1 cellular context compared by ENCODE assay signal in genomic region chr22:19854778-19855503, GRCh38.
TF ChIP-seq lines count a peak whose summit lies in the region.

A gene with protein sequence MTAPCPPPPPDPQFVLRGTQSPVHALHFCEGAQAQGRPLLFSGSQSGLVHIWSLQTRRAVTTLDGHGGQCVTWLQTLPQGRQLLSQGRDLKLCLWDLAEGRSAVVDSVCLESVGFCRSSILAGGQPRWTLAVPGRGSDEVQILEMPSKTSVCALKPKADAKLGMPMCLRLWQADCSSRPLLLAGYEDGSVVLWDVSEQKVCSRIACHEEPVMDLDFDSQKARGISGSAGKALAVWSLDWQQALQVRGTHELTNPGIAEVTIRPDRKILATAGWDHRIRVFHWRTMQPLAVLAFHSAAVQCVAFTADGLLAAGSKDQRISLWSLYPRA (minus strand): TSS chr22:19854874. CDS start chr22:19821355, 33,519 bp downstream.
Gene RTL10 (minus strand): TSS chr22:19854874. CDS start chr22:19852261, 2,613 bp downstream.

TF ChIP-seq in HepG2, 621 proteins besides CTCF, POLR2A, EP300 and RAD21 (continued from another document and continues in another):
- TF ChIP-seq ZNF383 (CRISPR knock-in tag; IDR thresholded peaks at IDR 0.05; ENCODE audit: borderline replicate concordance) (peak; percentile 76; the same call in 1 of the 2 replicates), CBFB (CRISPR knock-in tag; IDR thresholded peaks at IDR 0.05) (peak; percentile 72; the same call in 1 of the 2 replicates), SOX6 (IDR thresholded peaks at IDR 0.05) (no peak), SOX6 (CRISPR knock-in tag; IDR thresholded peaks at IDR 0.05) (peak; percentile 72), SUZ12 (IDR thresholded peaks at IDR 0.05; ENCODE audit: low read depth, low read length) (no peak; the same call in 1 of the 2 replicates), HIVEP1 (CRISPR knock-in tag; IDR thresholded peaks at IDR 0.05) (peak; percentile 74; the same call in 1 of the 2 replicates), ZNF879 (CRISPR knock-in tag; IDR thresholded peaks at IDR 0.05) (peak; percentile 93), DBP (CRISPR knock-in tag; IDR thresholded peaks at IDR 0.05; ENCODE audit: not compliant biosample characterization) (peak; percentile 79), ZNF83 (CRISPR knock-in tag; IDR thresholded peaks at IDR 0.05; ENCODE audit: borderline replicate concordance) (peak; percentile 95), ZNF205 (CRISPR knock-in tag; IDR thresholded peaks at IDR 0.05) (peak; percentile 43; the same call in 1 of the 2 replicates), TAF1 (CRISPR knock-in tag; IDR thresholded peaks at IDR 0.05) (peak; percentile 97), ZNF296 (CRISPR knock-in tag; conservative IDR thresholded peaks at IDR 0.05) (peak; percentile 67; the same call in 1 of the 2 replicates), SRSF9 (IDR thresholded peaks at IDR 0.05; ENCODE audit: borderline replicate concordance, insufficient read depth, low read depth, low read length, poor library complexity, severe bottlenecking) (no peak), ZNF280B (CRISPR knock-in tag; IDR thresholded peaks at IDR 0.05; ENCODE audit: borderline replicate concordance) (peak; percentile 45; the same call in 1 of the 2 replicates), RFXANK (CRISPR knock-in tag; IDR thresholded peaks at IDR 0.05) (no peak), TBX2 (CRISPR knock-in tag; IDR thresholded peaks at IDR 0.05; ENCODE audit: borderline replicate concordance) (peak; percentile 46; the same call in 1 of the 2 replicates), MAFF (IDR thresholded peaks at IDR 0.05; ENCODE audit: low read depth, low read length) (no peak), ZNF253 (CRISPR knock-in tag; IDR thresholded peaks at IDR 0.05; ENCODE audit: borderline replicate concordance) (no peak; the same call in none of the 2 replicates), ATRX (CRISPR knock-in tag; IDR thresholded peaks at IDR 0.05; ENCODE audit: borderline replicate concordance) (no peak), NFIC (IDR thresholded peaks at IDR 0.05; ENCODE audit: low read length) (no peak), ZFP36L2 (CRISPR knock-in tag; IDR thresholded peaks at IDR 0.05) (no peak), ZNF501 (CRISPR knock-in tag; IDR thresholded peaks at IDR 0.05) (peak; percentile 90), ZNF432 (CRISPR knock-in tag; IDR thresholded peaks at IDR 0.05; ENCODE audit: borderline replicate concordance) (0 out of 2 replicates have a peak, but pooled peaks have one; percentile 42), GTF3A (CRISPR knock-in tag; conservative IDR thresholded peaks at IDR 0.05) (peak; percentile 79; the same call in 1 of the 2 replicates), ATF5 (CRISPR knock-in tag; IDR thresholded peaks at IDR 0.05; ENCODE audit: low read depth) (no peak; the same call in 1 of the 2 replicates), ZNF773 (CRISPR knock-in tag; IDR thresholded peaks at IDR 0.05; ENCODE audit: borderline replicate concordance) (peak; percentile 65; the same call in 1 of the 2 replicates), MEIS2 (CRISPR knock-in tag; IDR thresholded peaks at IDR 0.05) (peak; percentile 81; the same call in 1 of the 2 replicates), TP53 (CRISPR knock-in tag; conservative IDR thresholded peaks at IDR 0.05) (0 out of 2 replicates have a peak, but pooled peaks have one; percentile 28), ATAD3A (CRISPR knock-in tag; IDR thresholded peaks at IDR 0.05) (0 out of 2 replicates have a peak, but pooled peaks have one; percentile 27), CBX1 (IDR thresholded peaks at IDR 0.05; ENCODE audit: low read depth) (no peak), CEBPG (CRISPR knock-in tag; IDR thresholded peaks at IDR 0.05) (peak; percentile 66), CBX5 (CRISPR knock-in tag; IDR thresholded peaks at IDR 0.05; ENCODE audit: borderline replicate concordance) (peak; percentile 22; the same call in 1 of the 2 replicates), STAT5B (CRISPR knock-in tag; IDR thresholded peaks at IDR 0.05) (0 out of 2 replicates have a peak, but pooled peaks have one; percentile 23), NR0B2 (CRISPR knock-in tag; IDR thresholded peaks at IDR 0.05) (peak; percentile 79; the same call in 1 of the 2 replicates), RNF2 (conservative IDR thresholded peaks at IDR 0.05; ENCODE audit: low read depth) (peak; percentile 63), ZBTB26 (CRISPR knock-in tag; IDR thresholded peaks at IDR 0.05; ENCODE audit: borderline replicate concordance) (peak; percentile 32; the same call in 1 of the 2 replicates), KLF16 (CRISPR knock-in tag; IDR thresholded peaks at IDR 0.05) (peak; percentile 80 to 86; a peak in 2 of 4 replicates), ZFP36L1 (CRISPR knock-in tag; IDR thresholded peaks at IDR 0.05) (peak; percentile 34; the same call in 1 of the 2 replicates), CCAR2 (optimal IDR thresholded peaks at IDR 0.05; ENCODE audit: low read depth, low read length) (no peak), GLI4 (CRISPR knock-in tag; IDR thresholded peaks at IDR 0.05; ENCODE audit: borderline replicate concordance) (no peak; the same call in 1 of the 2 replicates), ELF4 (CRISPR knock-in tag; IDR thresholded peaks at IDR 0.05; ENCODE audit: borderline replicate concordance) (0 out of 2 replicates have a peak, but pooled peaks have one; percentile 10), ZNF724P (CRISPR knock-in tag; IDR thresholded peaks at IDR 0.05; ENCODE audit: borderline replicate concordance) (0 out of 2 replicates have a peak, but pooled peaks have one; percentile 18), MTA1 (CRISPR knock-in tag; IDR thresholded peaks at IDR 0.05; ENCODE audit: borderline replicate concordance) (peak; percentile 67; the same call in 1 of the 2 replicates), HNRNPL (IDR thresholded peaks at IDR 0.05; ENCODE audit: low read depth, low read length) (no peak), NFE2L1 (CRISPR knock-in tag; IDR thresholded peaks at IDR 0.05; ENCODE audit: borderline replicate concordance) (peak; percentile 92; the same call in 1 of the 2 replicates), ZNF614 (CRISPR knock-in tag; IDR thresholded peaks at IDR 0.05; ENCODE audit: borderline replicate concordance) (peak; percentile 41; the same call in 1 of the 2 replicates), YEATS4 (CRISPR knock-in tag; IDR thresholded peaks at IDR 0.05; ENCODE audit: borderline replicate concordance) (peak; percentile 90)
- TF ChIP-seq, protein P1, sequence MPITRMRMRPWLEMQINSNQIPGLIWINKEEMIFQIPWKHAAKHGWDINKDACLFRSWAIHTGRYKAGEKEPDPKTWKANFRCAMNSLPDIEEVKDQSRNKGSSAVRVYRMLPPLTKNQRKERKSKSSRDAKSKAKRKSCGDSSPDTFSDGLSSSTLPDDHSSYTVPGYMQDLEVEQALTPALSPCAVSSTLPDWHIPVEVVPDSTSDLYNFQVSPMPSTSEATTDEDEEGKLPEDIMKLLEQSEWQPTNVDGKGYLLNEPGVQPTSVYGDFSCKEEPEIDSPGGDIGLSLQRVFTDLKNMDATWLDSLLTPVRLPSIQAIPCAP (CRISPR knock-in tag; IDR thresholded peaks at IDR 0.05; ENCODE audit: low read depth): no peak
- TF ChIP-seq, protein P2, sequence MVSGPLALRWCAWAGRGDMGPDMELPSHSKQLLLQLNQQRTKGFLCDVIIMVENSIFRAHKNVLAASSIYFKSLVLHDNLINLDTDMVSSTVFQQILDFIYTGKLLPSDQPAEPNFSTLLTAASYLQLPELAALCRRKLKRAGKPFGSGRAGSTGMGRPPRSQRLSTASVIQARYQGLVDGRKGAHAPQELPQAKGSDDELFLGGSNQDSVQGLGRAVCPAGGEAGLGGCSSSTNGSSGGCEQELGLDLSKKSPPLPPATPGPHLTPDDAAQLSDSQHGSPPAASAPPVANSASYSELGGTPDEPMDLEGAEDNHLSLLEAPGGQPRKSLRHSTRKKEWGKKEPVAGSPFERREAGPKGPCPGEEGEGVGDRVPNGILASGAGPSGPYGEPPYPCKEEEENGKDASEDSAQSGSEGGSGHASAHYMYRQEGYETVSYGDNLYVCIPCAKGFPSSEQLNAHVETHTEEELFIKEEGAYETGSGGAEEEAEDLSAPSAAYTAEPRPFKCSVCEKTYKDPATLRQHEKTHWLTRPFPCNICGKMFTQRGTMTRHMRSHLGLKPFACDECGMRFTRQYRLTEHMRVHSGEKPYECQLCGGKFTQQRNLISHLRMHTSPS (CRISPR knock-in tag; IDR thresholded peaks at IDR 0.05; ENCODE audit: low read depth): peak; percentile 63; the same call in 1 of the 2 replicates
- TF ChIP-seq, protein P3, sequence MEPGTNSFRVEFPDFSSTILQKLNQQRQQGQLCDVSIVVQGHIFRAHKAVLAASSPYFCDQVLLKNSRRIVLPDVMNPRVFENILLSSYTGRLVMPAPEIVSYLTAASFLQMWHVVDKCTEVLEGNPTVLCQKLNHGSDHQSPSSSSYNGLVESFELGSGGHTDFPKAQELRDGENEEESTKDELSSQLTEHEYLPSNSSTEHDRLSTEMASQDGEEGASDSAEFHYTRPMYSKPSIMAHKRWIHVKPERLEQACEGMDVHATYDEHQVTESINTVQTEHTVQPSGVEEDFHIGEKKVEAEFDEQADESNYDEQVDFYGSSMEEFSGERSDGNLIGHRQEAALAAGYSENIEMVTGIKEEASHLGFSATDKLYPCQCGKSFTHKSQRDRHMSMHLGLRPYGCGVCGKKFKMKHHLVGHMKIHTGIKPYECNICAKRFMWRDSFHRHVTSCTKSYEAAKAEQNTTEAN (CRISPR knock-in tag; conservative IDR thresholded peaks at IDR 0.05): peak; percentile 95
- TF ChIP-seq, protein P4, sequence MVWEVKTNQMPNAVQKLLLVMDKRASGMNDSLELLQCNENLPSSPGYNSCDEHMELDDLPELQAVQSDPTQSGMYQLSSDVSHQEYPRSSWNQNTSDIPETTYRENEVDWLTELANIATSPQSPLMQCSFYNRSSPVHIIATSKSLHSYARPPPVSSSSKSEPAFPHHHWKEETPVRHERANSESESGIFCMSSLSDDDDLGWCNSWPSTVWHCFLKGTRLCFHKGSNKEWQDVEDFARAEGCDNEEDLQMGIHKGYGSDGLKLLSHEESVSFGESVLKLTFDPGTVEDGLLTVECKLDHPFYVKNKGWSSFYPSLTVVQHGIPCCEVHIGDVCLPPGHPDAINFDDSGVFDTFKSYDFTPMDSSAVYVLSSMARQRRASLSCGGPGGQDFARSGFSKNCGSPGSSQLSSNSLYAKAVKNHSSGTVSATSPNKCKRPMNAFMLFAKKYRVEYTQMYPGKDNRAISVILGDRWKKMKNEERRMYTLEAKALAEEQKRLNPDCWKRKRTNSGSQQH (CRISPR knock-in tag; IDR thresholded peaks at IDR 0.05; ENCODE audit: low read depth): peak; percentile 71; the same call in 1 of the 2 replicates
- TF ChIP-seq, protein P5, sequence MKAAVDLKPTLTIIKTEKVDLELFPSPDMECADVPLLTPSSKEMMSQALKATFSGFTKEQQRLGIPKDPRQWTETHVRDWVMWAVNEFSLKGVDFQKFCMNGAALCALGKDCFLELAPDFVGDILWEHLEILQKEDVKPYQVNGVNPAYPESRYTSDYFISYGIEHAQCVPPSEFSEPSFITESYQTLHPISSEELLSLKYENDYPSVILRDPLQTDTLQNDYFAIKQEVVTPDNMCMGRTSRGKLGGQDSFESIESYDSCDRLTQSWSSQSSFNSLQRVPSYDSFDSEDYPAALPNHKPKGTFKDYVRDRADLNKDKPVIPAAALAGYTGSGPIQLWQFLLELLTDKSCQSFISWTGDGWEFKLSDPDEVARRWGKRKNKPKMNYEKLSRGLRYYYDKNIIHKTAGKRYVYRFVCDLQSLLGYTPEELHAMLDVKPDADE (CRISPR knock-in tag; IDR thresholded peaks at IDR 0.05): peak; percentile 90
